In the genomic region with DNA sequence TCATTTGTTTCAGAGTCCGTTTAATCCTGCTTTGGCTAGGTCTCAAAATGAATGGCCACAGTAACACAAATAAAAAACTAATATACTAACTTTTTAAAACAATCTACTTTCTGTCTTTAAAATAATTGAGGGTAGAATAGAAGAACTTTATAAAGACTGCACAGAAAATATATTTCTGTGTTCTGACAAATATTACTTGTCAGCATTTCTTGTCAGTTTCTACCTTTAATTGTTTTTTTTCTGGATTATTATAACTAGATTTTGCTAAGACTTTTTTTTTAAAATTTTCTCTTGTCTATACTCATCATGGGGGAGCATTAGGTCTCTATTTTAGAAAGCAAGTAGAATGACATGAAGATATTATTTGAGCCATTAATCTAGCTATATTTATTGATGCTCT, we compare ENCODE assay signal across 17 cellular contexts.
DNase-seq lines count a peak whose midpoint lies in the region; ATAC-seq, FAIRE-seq and TF ChIP-seq lines count a peak whose summit lies in the region.
"Had no signal": no experiment of that assay in that cellular context is flagged by ENCODE, and none has a peak within 500 bp of the region (broad histone marks: within the 10 kb centered on the region; RNA-seq: fewer than 3 reads in every experiment).

No MANE protein-coding gene starts in this region.

- WGBS in HepG2 (ENCODE audit: low lambda C conversion rate) = 92% methylated on average over 1 of the region's 1 CpG
- 74% methylated on average over 1 of the region's 1 CpG for WGBS in right lobe of liver (ENCODE audit: insufficient coverage, low coverage, low lambda C conversion rate, missing lambda C conversion rate)
- WGBS in K562 (ENCODE audit: insufficient coverage, low coverage, missing lambda C conversion rate) = 100% methylated on average over 1 of the region's 1 CpG

- ATAC-seq in HepG2 (no peak), right lobe of liver (no peak), K562 (no peak), memory B cell (ENCODE audit: low read depth) (no peak), HG03565 (IDR thresholded peaks at IDR 0.05; ENCODE audit: unreplicated experiment) (no peak)
- ATAC-seq: GM12878 had no signal

- no peak overlapping the region for H3K4me3 ChIP-seq in HepG2 (replicated peaks in 1 of 3; ENCODE audit: insufficient read depth in 1 of 3, low read depth in 2 of 3, low read length in 3 of 3)
- no peak overlapping the region for H3K4me3 ChIP-seq in right lobe of liver
- no peak overlapping the region for H3K4me3 ChIP-seq in K562
- H3K4me3 ChIP-seq in uterus = no peak overlapping the region
- H3K4me3 ChIP-seq: GM12878 had no signal

- H3K79me2 ChIP-seq in HepG2 (ENCODE audit: insufficient read depth, low read length) (no peaks in the 10 kb centered on the region), K562 (ENCODE audit: control insufficient read depth, insufficient read depth, low read length) (no peaks in the 10 kb centered on the region)

- H3K27ac ChIP-seq in HepG2 (ENCODE audit: extremely low read length, insufficient read depth, low read length) = no peak overlapping the region
- H3K27ac ChIP-seq in right lobe of liver = no peak overlapping the region
- H3K27ac ChIP-seq in K562 (ENCODE audit: extremely low read depth, low read depth, low read length) = no peak overlapping the region
- no peak overlapping the region for H3K27ac ChIP-seq in uterus

- H2AFZ ChIP-seq in HepG2 (ENCODE audit: low read length) (no peak overlapping the region), K562 (ENCODE audit: low read depth, low read length) (no peak overlapping the region)

- H3K4me2 ChIP-seq in HepG2 (ENCODE audit: low read depth, low read length) (no peak overlapping the region), K562 (ENCODE audit: insufficient read depth, low read length) (no peak overlapping the region)

- H3K27ac Mint-ChIP-seq in memory B cell = peak overlapping the region; percentile 62
- H3K27ac Mint-ChIP-seq: B cell; CD4-positive, alpha-beta T cell; HFFc6 had no signal

- TF ChIP-seq RAD21 in HepG2 (CRISPR knock-in tag; IDR thresholded peaks at IDR 0.05) (no peak), K562 (CRISPR knock-in tag; conservative IDR thresholded peaks at IDR 0.05 in 1 of 2, IDR thresholded peaks at IDR 0.05 in 1 of 2) (no peak)

- H3K9ac ChIP-seq in HepG2 (ENCODE audit: insufficient read depth, low read depth, low read length) (no peak overlapping the region), K562 (ENCODE audit: insufficient read depth in 1 of 2, low read depth in 2 of 2, low read length in 2 of 2) (no peak overlapping the region)

- CTCF ChIA-PET in HepG2 (lab: Yijun Ruan, JAX; ENCODE audit: low intra/inter-chr PET ratio, low total read pairs) (no interaction called here), K562 (lab: Yijun Ruan, JAX; ENCODE audit: low intra/inter-chr PET ratio) (no interaction called here)

- TF ChIP-seq CTCF in HepG2 (CRISPR knock-in tag; IDR thresholded peaks at IDR 0.05) (no peak), right lobe of liver (IDR thresholded peaks at IDR 0.05) (no peak), K562 (IDR thresholded peaks at IDR 0.05 in 2 of 3, conservative IDR thresholded peaks at IDR 0.05 in 1 of 3; ENCODE audit: insufficient read depth in 2 of 3, low read depth in 1 of 3, low read length in 3 of 3) (no peak), uterus (IDR thresholded peaks at IDR 0.05) (no peak)

- H3K27me3 ChIP-seq in HepG2 (ENCODE audit: control insufficient read depth in 1 of 2, insufficient read depth in 2 of 2, low read length in 2 of 2) = no peaks in the 10 kb centered on the region
- H3K27me3 ChIP-seq in right lobe of liver = no peaks in the 10 kb centered on the region
- H3K27me3 ChIP-seq in K562 (ENCODE audit: control insufficient read depth in 2 of 2, insufficient read depth in 2 of 2, low read length in 2 of 2) = no peaks in the 10 kb centered on the region
- H3K27me3 ChIP-seq in uterus = no peaks in the 10 kb centered on the region

- H3K36me3 ChIP-seq in HepG2 (replicated peaks in 1 of 2; ENCODE audit: control insufficient read depth in 1 of 2, insufficient read depth in 2 of 2, low read length in 2 of 2) (peaks cover 14 to 69% of the 10 kb centered on the region in 2 experiments), right lobe of liver (peaks cover 0 to 81% (median 15%) of the 10 kb centered on the region in 4 donors), K562 (ENCODE audit: control insufficient read depth, insufficient read depth, low read length) (peaks cover 78% of the 10 kb centered on the region), uterus (peaks cover 0 to 3% of the 10 kb centered on the region in 2 donors)

- FAIRE-seq in HepG2 (lab: Jason Lieb, UNC) (no peak), K562 (lab: Jason Lieb, UNC) (no peak)
- FAIRE-seq: GM18507, HTR-8/SVneo had no signal

- H3K4me1 ChIP-seq in HepG2 (ENCODE audit: insufficient read depth, low read length) = no peaks in the 10 kb centered on the region
- H3K4me1 ChIP-seq in right lobe of liver = no peaks in the 10 kb centered on the region
- no peaks in the 10 kb centered on the region for H3K4me1 ChIP-seq in K562 (replicated peaks in 1 of 2; ENCODE audit: control insufficient read depth in 2 of 2, insufficient read depth in 2 of 2, low read length in 2 of 2)
- H3K4me1 ChIP-seq in uterus = no peaks in the 10 kb centered on the region

- no peaks in the 10 kb centered on the region for H3K27me3 Mint-ChIP-seq in memory B cell
- H3K27me3 Mint-ChIP-seq: B cell; CD4-positive, alpha-beta T cell had no signal

- H3K9me1 ChIP-seq in K562 (ENCODE audit: control insufficient read depth, insufficient read depth, low read length) = no peaks in the 10 kb centered on the region

- TF ChIP-seq EP300 in HepG2 (IDR thresholded peaks at IDR 0.05; ENCODE audit: low read depth in 2 of 2, low read length in 2 of 2) = no peak
- TF ChIP-seq EP300 in HepG2 (CRISPR knock-in tag; IDR thresholded peaks at IDR 0.05; ENCODE audit: borderline replicate concordance) = no peak
- no peak for TF ChIP-seq EP300 in K562 (IDR thresholded peaks at IDR 0.05; ENCODE audit: low read length)

- H4K20me1 ChIP-seq in HepG2 (ENCODE audit: insufficient read depth, low read length) = no peaks in the 10 kb centered on the region
- H4K20me1 ChIP-seq in K562 (replicated peaks; ENCODE audit: control insufficient read depth, insufficient read depth, low read length) = no peaks in the 10 kb centered on the region

- TF ChIP-seq POLR2A in HepG2 (IDR thresholded peaks at IDR 0.05; ENCODE audit: insufficient read depth in 1 of 2, low read depth in 2 of 2, low read length in 2 of 2) = no peak
- no peak for TF ChIP-seq POLR2A in right lobe of liver (IDR thresholded peaks at IDR 0.05)
- no peak for TF ChIP-seq POLR2A in K562 (conservative IDR thresholded peaks at IDR 0.05)
- no peak for TF ChIP-seq POLR2A in uterus (IDR thresholded peaks at IDR 0.05)

- no TSS peak for BruUV-seq in HepG2 (replicated peaks; lab: Mats Ljungman, UMichigan)
- BruUV-seq in K562 (replicated peaks; lab: Mats Ljungman, UMichigan) = no TSS peak

- H3K9me3 ChIP-seq in HepG2 (ENCODE audit: low read length) = no peaks in the 10 kb centered on the region
- no peaks in the 10 kb centered on the region for H3K9me3 ChIP-seq in right lobe of liver
- no peaks in the 10 kb centered on the region for H3K9me3 ChIP-seq in K562 (replicated peaks; ENCODE audit: control insufficient read depth, insufficient read depth, low read depth, low read length)
- H3K9me3 ChIP-seq in uterus = no peaks in the 10 kb centered on the region

- no peak overlapping the region for H3K4me3 Mint-ChIP-seq in memory B cell
- H3K4me3 Mint-ChIP-seq: B cell; CD4-positive, alpha-beta T cell; HFFc6 had no signal

- no peaks in the 10 kb centered on the region for H3K4me1 Mint-ChIP-seq in memory B cell
- H3K4me1 Mint-ChIP-seq: B cell had no signal

- DNase-seq in HepG2 (ENCODE audit: low spot score) (no peak), right lobe of liver (no peak), K562 (ENCODE audit: extremely low read depth in 1 of 4, low spot score in 3 of 4) (no peak), memory B cell (ENCODE audit: low spot score in 2 of 2) (no peak), uterus (no peak), cerebellar nuclear complex (lab: John Stamatoyannopoulos, UW) (no peak)
- DNase-seq: C1 segment of cervical spinal cord; Calu3; CD4-positive, alpha-beta T cell; DMS 273 treated with DMSO at 0.1 percent for 48 hours; HCEC 1CT; HFFc6 had no signal

- in situ Hi-C loops in HepG2 (cut with HindIII; ENCODE audit: extremely low pct_ligation_motif_present, low pct_unique_long_range_greater_than_20kb) (no loop called here), K562 (cut with MboI) (no loop called here)

- peaks cover 30% of the 10 kb centered on the region for H3K36me3 Mint-ChIP-seq in memory B cell

- intact Hi-C loops in HepG2 (cut with micrococcal nuclease; ENCODE audit: unreplicated experiment) (no loop called here), right lobe of liver (cut with DNase I) (no loop called here), K562 (cut with micrococcal nuclease) (no loop called here), uterus (cut with DNase I; ENCODE audit: low total_unique reads) (no loop called here)

- POLR2A ChIA-PET in HepG2 (lab: Yijun Ruan, JAX) = no interaction called here
- POLR2A ChIA-PET in K562 (lab: Yijun Ruan, JAX) = no interaction called here

- H3K9me3 Mint-ChIP-seq in memory B cell = no peaks in the 10 kb centered on the region
- H3K9me3 Mint-ChIP-seq: CD4-positive, alpha-beta T cell; HFFc6 had no signal

TF ChIP-seq in HepG2, 621 proteins besides CTCF, POLR2A, EP300 and RAD21 (continues in another document):
- peak; percentile 76 to 93 for TF ChIP-seq MAFK (conservative IDR thresholded peaks at IDR 0.05 in 1 of 2, IDR thresholded peaks at IDR 0.05 in 1 of 2; ENCODE audit: low read length in 2 of 2)

TF ChIP-seq in K562, 482 proteins besides CTCF, POLR2A, EP300 and RAD21 (continues in another document):
- TF ChIP-seq LARP7 (IDR thresholded peaks at IDR 0.05) (no peak), ZNF316 (IDR thresholded peaks at IDR 0.05) (peak; percentile 89)
